23 cellular contexts compared by ENCODE assay signal in genomic region chr3:4735243-4735642, GRCh38.
DNase-seq lines count a peak whose midpoint lies in the region; ATAC-seq, FAIRE-seq and TF ChIP-seq lines count a peak whose summit lies in the region.
"Had no signal": no experiment of that assay in that cellular context is flagged by ENCODE, and none has a peak within 500 bp of the region (broad histone marks: within the 10 kb centered on the region; RNA-seq: fewer than 3 reads in every experiment).

No MANE protein-coding gene starts in this region.

- intact Hi-C loops in activated naive CD4-positive, alpha-beta T cell treated with anti-CD3 and anti-CD28 coated beads for 36 hours (cut with micrococcal nuclease) = loop anchor here (5.0 kb wide), 1 partner anchor 72 kb away; no protein-coding TSS in a partner anchor
- intact Hi-C loops in PC-3 (cut with micrococcal nuclease) = no loop called here
- intact Hi-C loops in endothelial cell of umbilical vein (cut with micrococcal nuclease) = no loop called here
- intact Hi-C loops in Right ventricle myocardium superior (cut with DNase I) = no loop called here

- H3K9me2 ChIP-seq in PC-3 (replicated peaks; ENCODE audit: low read length) = no peaks in the 10 kb centered on the region

- H3K36me3 Mint-ChIP-seq in activated naive CD4-positive, alpha-beta T cell treated with anti-CD3 and anti-CD28 coated beads, Interleukin-2, amount 10 ng/mL, durations not matched to agents 7 days and 5 days = peaks cover 74% of the 10 kb centered on the region
- H3K36me3 Mint-ChIP-seq in activated naive CD4-positive, alpha-beta T cell treated with anti-CD3 and anti-CD28 coated beads for 36 hours (ENCODE audit: low read depth) = peaks cover 39% of the 10 kb centered on the region

- peak overlapping the region; percentile 85 for H3K27ac ChIP-seq in PC-3 (ENCODE audit: low read length)
- H3K27ac ChIP-seq in endothelial cell of umbilical vein (ENCODE audit: insufficient read depth, low read depth, low read length) = no peak overlapping the region
- H3K27ac ChIP-seq in osteoblast (ENCODE audit: low read depth, low read length) = no peak overlapping the region
- H3K27ac ChIP-seq: hepatocyte, SJCRH30, uterus, WERI-Rb-1 had no signal

- no peaks in the 10 kb centered on the region for H4K20me1 ChIP-seq in PC-3 (ENCODE audit: low read length)
- no peaks in the 10 kb centered on the region for H4K20me1 ChIP-seq in endothelial cell of umbilical vein (replicated peaks; ENCODE audit: control insufficient read depth, extremely low read depth, insufficient read depth, low read length)
- H4K20me1 ChIP-seq in osteoblast (ENCODE audit: insufficient read depth, low read length) = no peaks in the 10 kb centered on the region

- H3K4me3 ChIP-seq in PC-3 (ENCODE audit: low read length) = no peak overlapping the region
- no peak overlapping the region for H3K4me3 ChIP-seq in endothelial cell of umbilical vein (replicated peaks in 1 of 3; ENCODE audit: insufficient read depth in 1 of 3, low read depth in 1 of 3, low read length in 3 of 3)
- no peak overlapping the region for H3K4me3 ChIP-seq in osteoblast (ENCODE audit: insufficient read depth, low read length)
- H3K4me3 ChIP-seq: HAP-1, hepatocyte, SJCRH30, uterus had no signal

- POLR2A ChIA-PET in PC-3 (lab: Charles Lee; ENCODE audit: unreplicated experiment) = no interaction called here
- POLR2A ChIA-PET in endothelial cell of umbilical vein (lab: Charles Lee) = no interaction called here

- H2AFZ ChIP-seq in PC-3 (ENCODE audit: low read length) (no peak overlapping the region), endothelial cell of umbilical vein (ENCODE audit: low read depth, low read length) (no peak overlapping the region), osteoblast (ENCODE audit: low read length) (no peak overlapping the region)
- H2AFZ ChIP-seq: hepatocyte had no signal

- H3K9me3 Mint-ChIP-seq in activated naive CD4-positive, alpha-beta T cell treated with anti-CD3 and anti-CD28 coated beads, Interleukin-2, amount 10 ng/mL, durations not matched to agents 7 days and 5 days = peaks cover 31% of the 10 kb centered on the region
- H3K9me3 Mint-ChIP-seq in activated naive CD4-positive, alpha-beta T cell treated with anti-CD3 and anti-CD28 coated beads for 36 hours = peaks cover 2% of the 10 kb centered on the region
- H3K9me3 Mint-ChIP-seq: CD4-positive, alpha-beta T cell had no signal

- CTCF ChIA-PET in activated naive CD4-positive, alpha-beta T cell treated with anti-CD3 and anti-CD28 coated beads, Interleukin-2, amount 10 ng/mL, durations not matched to agents 7 days and 5 days (lab: Charles Lee) = interaction anchor here (1.5 to 3.2 kb wide), 3 partner anchors 15 to 242 kb away, joined by 7 to 9 read pairs (median 9); no protein-coding TSS in a partner anchor
- CTCF ChIA-PET in activated naive CD4-positive, alpha-beta T cell treated with anti-CD3 and anti-CD28 coated beads for 36 hours (lab: Charles Lee) = interaction anchor here (1.0 to 1.3 kb wide), 3 partner anchors 45 to 250 kb away, joined by 3 to 4 read pairs (median 3); no protein-coding TSS in a partner anchor
- CTCF ChIA-PET in PC-3 (lab: Charles Lee) (interaction anchor here (1.5 kb wide), 1 partner anchor 14 kb away, joined by 4 read pairs; no protein-coding TSS in a partner anchor), endothelial cell of umbilical vein (lab: Charles Lee) (interaction anchor here (0.6 to 2.1 kb wide), 6 partner anchors 14 to 246 kb away, joined by 3 to 9 read pairs (median 4); partner anchors contain the start of gene BHLHE40)

- H3F3A ChIP-seq in PC-3 (ENCODE audit: low read length, unreplicated experiment) = no peaks in the 10 kb centered on the region

- H3K4me1 ChIP-seq in PC-3 (ENCODE audit: insufficient read depth, low read length) = peaks cover 37% of the 10 kb centered on the region
- no peaks in the 10 kb centered on the region for H3K4me1 ChIP-seq in endothelial cell of umbilical vein (ENCODE audit: control insufficient read depth, extremely low read depth, insufficient read depth, low read length)
- peaks cover 30% of the 10 kb centered on the region for H3K4me1 ChIP-seq in osteoblast (ENCODE audit: insufficient read depth, low read length)
- H3K4me1 ChIP-seq: HAP-1, uterus had no signal

- TF ChIP-seq POLR2A in endothelial cell of umbilical vein (IDR thresholded peaks at IDR 0.05; ENCODE audit: low read depth, low read length) = no peak

- H3K27ac Mint-ChIP-seq in activated naive CD4-positive, alpha-beta T cell treated with anti-CD3 and anti-CD28 coated beads, Interleukin-2, amount 10 ng/mL, durations not matched to agents 7 days and 5 days = peak overlapping the region; percentile 79
- H3K27ac Mint-ChIP-seq in activated naive CD4-positive, alpha-beta T cell treated with anti-CD3 and anti-CD28 coated beads for 36 hours = no peak overlapping the region
- H3K27ac Mint-ChIP-seq: CD4-positive, alpha-beta T cell; progenitor cell of endocrine pancreas had no signal

- H3K79me2 ChIP-seq in PC-3 (ENCODE audit: low read length) = no peaks in the 10 kb centered on the region
- H3K79me2 ChIP-seq in endothelial cell of umbilical vein (ENCODE audit: control insufficient read depth, insufficient read depth, low read length) = no peaks in the 10 kb centered on the region
- H3K79me2 ChIP-seq in osteoblast (ENCODE audit: insufficient read depth, low read length) = no peaks in the 10 kb centered on the region
- H3K79me2 ChIP-seq: hepatocyte had no signal

- no peak overlapping the region for H3K4me3 Mint-ChIP-seq in activated naive CD4-positive, alpha-beta T cell treated with anti-CD3 and anti-CD28 coated beads, Interleukin-2, amount 10 ng/mL, durations not matched to agents 7 days and 5 days
- no peak overlapping the region for H3K4me3 Mint-ChIP-seq in activated naive CD4-positive, alpha-beta T cell treated with anti-CD3 and anti-CD28 coated beads for 36 hours
- H3K4me3 Mint-ChIP-seq: CD4-positive, alpha-beta T cell; neural crest cell; T-cell had no signal

- FAIRE-seq in endothelial cell of umbilical vein (lab: Jason Lieb, UNC) (peak; percentile 62), urothelium cell line (lab: Jason Lieb, UNC) (peak; percentile 9)

- no peaks in the 10 kb centered on the region for H3K9me1 ChIP-seq in endothelial cell of umbilical vein (replicated peaks; ENCODE audit: control insufficient read depth, extremely low read depth, insufficient read depth, low read length)

- no peak for DNase-seq in activated naive CD4-positive, alpha-beta T cell treated with anti-CD3 and anti-CD28 coated beads, Interleukin-2, amount 10 ng/mL, durations not matched to agents 7 days and 5 days
- DNase-seq in activated naive CD4-positive, alpha-beta T cell treated with anti-CD3 and anti-CD28 coated beads for 36 hours = no peak
- no peak for DNase-seq in PC-3
- DNase-seq in endothelial cell of umbilical vein (ENCODE audit: low read depth, low spot score) = no peak
- no peak for DNase-seq in urothelium cell line (ENCODE audit: low spot score)
- no peak for DNase-seq in osteoblast (ENCODE audit: insufficient read length, low spot score, missing footprints)
- no peak for DNase-seq in Right ventricle myocardium superior
- DNase-seq: activated naive CD4-positive, alpha-beta T cell; aorta; CD4-positive, alpha-beta T cell; central memory CD4-positive, alpha-beta T cell; DMS53; GF-D8; NCI-H226; SJCRH30; T-cell; uterus; WERI-Rb-1 had no signal

- TF ChIP-seq CTCF in PC-3 (conservative IDR thresholded peaks at IDR 0.05; ENCODE audit: low read depth, low read length) (no peak), endothelial cell of umbilical vein (IDR thresholded peaks at IDR 0.05; ENCODE audit: extremely low read depth in 1 of 2, insufficient read depth in 1 of 2, low read depth in 1 of 2, low read length in 2 of 2) (no peak), osteoblast (IDR thresholded peaks at IDR 0.05; ENCODE audit: extremely low read depth, low read depth, low read length) (no peak)

- H3K4me1 Mint-ChIP-seq in activated naive CD4-positive, alpha-beta T cell treated with anti-CD3 and anti-CD28 coated beads, Interleukin-2, amount 10 ng/mL, durations not matched to agents 7 days and 5 days = peaks cover 80% of the 10 kb centered on the region
- H3K4me1 Mint-ChIP-seq in activated naive CD4-positive, alpha-beta T cell treated with anti-CD3 and anti-CD28 coated beads for 36 hours (ENCODE audit: low read depth) = peaks cover 49% of the 10 kb centered on the region

- H3K36me3 ChIP-seq in PC-3 (ENCODE audit: low read depth, low read length) = peaks cover 9% of the 10 kb centered on the region; the same call in 1 of the 2 replicates
- H3K36me3 ChIP-seq in endothelial cell of umbilical vein (ENCODE audit: control insufficient read depth in 2 of 2, extremely low read depth in 1 of 2, insufficient read depth in 2 of 2, low read length in 2 of 2) = no peaks in the 10 kb centered on the region
- no peaks in the 10 kb centered on the region for H3K36me3 ChIP-seq in osteoblast (ENCODE audit: insufficient read depth, low read length)
- H3K36me3 ChIP-seq: HAP-1, SJCRH30, uterus, WERI-Rb-1 had no signal

- H3K27me3 ChIP-seq in PC-3 (ENCODE audit: low read length) = no peaks in the 10 kb centered on the region
- no peaks in the 10 kb centered on the region for H3K27me3 ChIP-seq in endothelial cell of umbilical vein (ENCODE audit: control insufficient read depth in 2 of 2, insufficient read depth in 2 of 2, low read length in 2 of 2)
- peaks cover 4% of the 10 kb centered on the region for H3K27me3 ChIP-seq in osteoblast (ENCODE audit: insufficient read depth, low read length)
- H3K27me3 ChIP-seq: hepatocyte, SJCRH30, uterus had no signal

- peak overlapping the region; percentile 50 for H3K4me2 ChIP-seq in PC-3 (ENCODE audit: low read length)
- no peak overlapping the region for H3K4me2 ChIP-seq in endothelial cell of umbilical vein (ENCODE audit: insufficient read depth, low read length)
- no peak overlapping the region for H3K4me2 ChIP-seq in osteoblast (ENCODE audit: insufficient read depth, low read length)
- H3K4me2 ChIP-seq: hepatocyte had no signal

- dilution Hi-C loops in endothelial cell of umbilical vein (cut with MboI; ENCODE audit: extremely low pct_ligation_motif_present, low sequenced_read_pairs) = no loop called here

- peak overlapping the region; percentile 22; the same call in 1 of the 2 replicates for H3K9ac ChIP-seq in PC-3 (ENCODE audit: low read length)
- H3K9ac ChIP-seq in endothelial cell of umbilical vein (replicated peaks; ENCODE audit: extremely low read depth, insufficient read depth, low read length) = no peak overlapping the region

- no TSS peak for BruUV-seq in PC-3 (replicated peaks; lab: Mats Ljungman, UMichigan)
- no TSS peak for BruUV-seq in endothelial cell of umbilical vein (replicated peaks; lab: Mats Ljungman, UMichigan)

- H3K9me3 ChIP-seq in PC-3 (ENCODE audit: low read length) = no peaks in the 10 kb centered on the region
- no peaks in the 10 kb centered on the region for H3K9me3 ChIP-seq in endothelial cell of umbilical vein (replicated peaks; ENCODE audit: control insufficient read depth, insufficient read depth, low read length)
- H3K9me3 ChIP-seq in osteoblast (ENCODE audit: low read depth, low read length) = no peaks in the 10 kb centered on the region
- H3K9me3 ChIP-seq: HAP-1, SJCRH30, uterus had no signal

- H3K27me3 Mint-ChIP-seq in activated naive CD4-positive, alpha-beta T cell treated with anti-CD3 and anti-CD28 coated beads, Interleukin-2, amount 10 ng/mL, durations not matched to agents 7 days and 5 days = no peaks in the 10 kb centered on the region
- no peaks in the 10 kb centered on the region for H3K27me3 Mint-ChIP-seq in activated naive CD4-positive, alpha-beta T cell treated with anti-CD3 and anti-CD28 coated beads for 36 hours (ENCODE audit: low read depth)
- H3K27me3 Mint-ChIP-seq: CD4-positive, alpha-beta T cell; T-cell had no signal

- ATAC-seq in PC-3 (no peak), Right ventricle myocardium superior (ENCODE audit: poor library complexity) (no peak)
- ATAC-seq: Panc1, T-cell had no signal
